Comparison of ENCODE assay signal across 8 cellular contexts in the genomic region with DNA sequence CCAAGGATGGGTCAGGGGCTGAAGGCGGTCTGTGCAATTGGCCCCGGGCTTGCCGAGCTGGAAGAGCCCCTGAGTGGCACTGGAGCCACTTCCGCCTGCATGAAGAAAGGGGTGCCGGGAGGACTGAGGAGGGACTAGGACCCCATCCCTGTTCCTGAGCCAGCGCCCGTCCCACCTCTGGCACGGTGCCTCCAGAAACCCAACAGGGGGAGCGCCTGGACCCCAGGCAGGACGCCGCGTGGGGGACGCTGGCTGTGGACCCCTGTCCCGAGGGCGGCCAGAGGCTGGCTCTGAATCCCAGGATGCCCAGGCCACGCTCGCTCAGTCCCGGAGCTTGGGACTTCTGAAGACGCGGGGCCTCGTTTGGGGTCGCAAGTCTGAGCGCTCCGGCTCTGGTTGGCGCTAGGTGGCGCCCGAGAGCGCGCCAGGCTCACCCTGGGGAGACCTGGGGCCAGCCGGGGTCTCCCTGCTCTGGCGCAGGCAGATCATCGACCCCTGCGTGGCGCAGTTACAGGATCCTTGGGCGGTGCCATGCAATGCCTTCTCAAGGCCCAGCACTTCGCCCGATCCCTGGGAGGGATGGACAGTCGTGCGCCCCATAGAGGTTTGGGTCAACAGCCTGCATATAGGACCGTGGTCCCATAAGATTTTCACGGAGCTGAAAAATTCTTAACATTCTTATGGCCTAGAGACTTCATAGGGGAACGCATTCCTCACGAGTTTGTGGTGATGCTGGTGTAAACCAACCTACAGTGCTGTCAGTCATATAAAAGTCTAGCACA. TPM values are rescaled to one million over a fixed set of nuclear protein-coding genes. Genes with fewer than 3 reads are reported as not detected.
DNase-seq lines count a peak whose midpoint lies in the region; ATAC-seq, FAIRE-seq and TF ChIP-seq lines count a peak whose summit lies in the region.

No MANE protein-coding gene starts in this region.

- H2AK9ac ChIP-seq in IMR-90 (replicated peaks; ENCODE audit: low read depth, low read length, poor library complexity): peak overlapping the region; percentile 97

- H3K4me1 Mint-ChIP-seq in Caco-2 (ENCODE audit: low read depth, unreplicated experiment): peaks cover 6% of the 10 kb centered on the region

- ATAC-seq in IMR-90 (ENCODE audit: low read depth) (peak; percentile 91), K562 (peak; percentile 96), HG03039 (IDR thresholded peaks at IDR 0.05; ENCODE audit: unreplicated experiment) (no peak), GM19035 (IDR thresholded peaks at IDR 0.05; ENCODE audit: unreplicated experiment) (no peak)

- dilution Hi-C loops in IMR-90 (cut with HindIII; ENCODE audit: low sequenced_read_pairs, unreplicated experiment): no loop called here

- TF ChIP-seq RAD21 in IMR-90 (IDR thresholded peaks at IDR 0.05; ENCODE audit: low read length) (peak; percentile 75), K562 (CRISPR knock-in tag; conservative IDR thresholded peaks at IDR 0.05 in 1 of 2, IDR thresholded peaks at IDR 0.05 in 1 of 2) (peak in 1 of 2 experiments; percentile 59; a peak in 2 of 4 replicates)

- H3K9me3 Mint-ChIP-seq in Caco-2 (ENCODE audit: unreplicated experiment): no peaks in the 10 kb centered on the region

- H4K91ac ChIP-seq in IMR-90 (ENCODE audit: insufficient read depth, low read depth, low read length): peak overlapping the region; percentile 97

- H2BK15ac ChIP-seq in IMR-90 (ENCODE audit: low read depth, low read length): peak overlapping the region; percentile 76; the same call in 2 of the 3 replicates

- H4K20me1 ChIP-seq in IMR-90 (ENCODE audit: insufficient read depth, low read length) (no peaks in the 10 kb centered on the region), K562 (replicated peaks; ENCODE audit: control insufficient read depth, insufficient read depth, low read length) (no peaks in the 10 kb centered on the region)

- intact Hi-C loops in Caco-2 (cut with micrococcal nuclease; ENCODE audit: unreplicated experiment): no loop called here
- intact Hi-C loops in IMR-90 (cut with micrococcal nuclease): loop anchor here (2.0 to 5.0 kb wide), 2 partner anchors 178 to 313 kb away; partner anchors contain the start of gene ADCY9
- intact Hi-C loops in K562 (cut with micrococcal nuclease): no loop called here

- DNase-seq in Caco-2 (peak; percentile 46 to 65), IMR-90 (peak; percentile 89), T1000 (lab: John Stamatoyannopoulos, UW) (peak; percentile 71), K562 (ENCODE audit: extremely low read depth in 1 of 4, low spot score in 3 of 4) (peak; percentile 57 to 86 (median 80))
- peak; percentile 66 for DNase-seq in stimulated activated CD4-positive, alpha-beta T cell treated with anti-CD3 and anti-CD28 coated beads, Interleukin-12 subunit alpha, Interleukin-12 subunit beta, amount 100 ng/mL, for 4 hours

- H3K9me1 ChIP-seq in IMR-90 (ENCODE audit: insufficient read depth, low read length) (peaks cover 9% of the 10 kb centered on the region), K562 (ENCODE audit: control insufficient read depth, insufficient read depth, low read length) (no peaks in the 10 kb centered on the region)

- no peak overlapping the region for H3K27ac Mint-ChIP-seq in Caco-2 (ENCODE audit: unreplicated experiment)

- no peaks in the 10 kb centered on the region for H3K36me3 Mint-ChIP-seq in Caco-2 (ENCODE audit: insufficient read depth, unreplicated experiment)

- peaks cover 0 to 6% of the 10 kb centered on the region in 2 experiments; a peak in 1 of 4 replicates for H3K79me1 ChIP-seq in IMR-90 (ENCODE audit: low read depth in 1 of 2, low read length in 2 of 2)

- CTCF ChIA-PET in Caco-2 (lab: Charles Lee): interaction anchor here (0.7 kb wide), 1 partner anchor 314 kb away, joined by 3 read pairs; no protein-coding TSS in a partner anchor
- CTCF ChIA-PET in IMR-90 (lab: Yijun Ruan, JAX): interaction anchor here (0.5 to 2.2 kb wide), 18 partner anchors 9 to 221 kb away, joined by 3 to 7 read pairs (median 4); no protein-coding TSS in a partner anchor
- CTCF ChIA-PET in K562 (lab: Yijun Ruan, JAX; ENCODE audit: low intra/inter-chr PET ratio): interaction anchor here (0.6 kb wide), 1 partner anchor 44 kb away, joined by 4 read pairs; no protein-coding TSS in a partner anchor

- peak overlapping the region; percentile 98 for H3K4ac ChIP-seq in IMR-90 (ENCODE audit: low read depth, low read length)

- H3K23ac ChIP-seq in IMR-90 (ENCODE audit: low read depth, low read length): peak overlapping the region; percentile 74

- no peak overlapping the region for H3K4me3 ChIP-seq in Caco-2 (ENCODE audit: low read depth, low read length)
- no peak overlapping the region; the same call in none of the 2 replicates for H3K4me3 ChIP-seq in IMR-90 (ENCODE audit: insufficient read depth, low read depth, low read length)
- no peak overlapping the region for H3K4me3 ChIP-seq in K562
- peak overlapping the region; percentile 63; the same call in 1 of the 2 replicates for H3K4me3 ChIP-seq in iPS-20b (ENCODE audit: low read length)

- peak overlapping the region; percentile 56 for H3K56ac ChIP-seq in IMR-90 (ENCODE audit: extremely low read depth, insufficient read depth, low read length)

- peak overlapping the region; percentile 80 for H3K18ac ChIP-seq in IMR-90 (ENCODE audit: low read depth, low read length)

- no peak for TF ChIP-seq EP300 in K562 (IDR thresholded peaks at IDR 0.05; ENCODE audit: low read length)

- WGBS in IMR-90 (ENCODE audit: extremely low coverage in 2 of 2, insufficient read length in 1 of 2), 2 experiments: 10% methylated on average over 29 of the region's 43 CpGs; no CpG with 5 or more reads in 1 of the 2 experiments
- WGBS in K562 (ENCODE audit: insufficient coverage, low coverage, missing lambda C conversion rate): 17% methylated on average over 41 of the region's 43 CpGs

- H3K27me3 ChIP-seq in Caco-2 (replicated peaks; ENCODE audit: control insufficient read depth, insufficient read depth, low read length) (no peaks in the 10 kb centered on the region), IMR-90 (ENCODE audit: control insufficient read depth, insufficient read depth, low read length) (no peaks in the 10 kb centered on the region), K562 (ENCODE audit: control insufficient read depth in 2 of 2, insufficient read depth in 2 of 2, low read length in 2 of 2) (peaks cover 15 to 45% of the 10 kb centered on the region in 2 experiments; a peak in 4 of 5 replicates), iPS-20b (ENCODE audit: insufficient read depth, low read length) (peaks cover 4% of the 10 kb centered on the region; the same call in 1 of the 2 replicates)

- H3K9ac ChIP-seq in IMR-90 (ENCODE audit: low read depth, low read length) (peak overlapping the region; percentile 48), K562 (ENCODE audit: insufficient read depth in 1 of 2, low read depth in 2 of 2, low read length in 2 of 2) (no peak overlapping the region), iPS-20b (ENCODE audit: low read depth, low read length) (no peak overlapping the region)

- no TSS peak for BruUV-seq in Caco-2 (replicated peaks; lab: Mats Ljungman, UMichigan)
- no TSS peak for BruUV-seq in IMR-90 (replicated peaks; lab: Mats Ljungman, UMichigan)
- no TSS peak for BruUV-seq in K562 (replicated peaks; lab: Mats Ljungman, UMichigan)

- H3K36me3 ChIP-seq in Caco-2 (ENCODE audit: control insufficient read depth, insufficient read depth, low read length) (no peaks in the 10 kb centered on the region), IMR-90 (ENCODE audit: control insufficient read depth, insufficient read depth, low read length) (peaks cover 2% of the 10 kb centered on the region; the same call in 1 of the 2 replicates), K562 (ENCODE audit: control insufficient read depth, insufficient read depth, low read length) (no peaks in the 10 kb centered on the region), iPS-20b (ENCODE audit: insufficient read depth, low read depth, low read length) (no peaks in the 10 kb centered on the region)

- no peaks in the 10 kb centered on the region for H3K9me3 ChIP-seq in Caco-2
- H3K9me3 ChIP-seq in IMR-90 (ENCODE audit: control insufficient read depth, insufficient read depth, low read length): no peaks in the 10 kb centered on the region
- no peaks in the 10 kb centered on the region for H3K9me3 ChIP-seq in K562 (replicated peaks; ENCODE audit: control insufficient read depth, insufficient read depth, low read depth, low read length)
- no peaks in the 10 kb centered on the region for H3K9me3 ChIP-seq in iPS-20b (ENCODE audit: insufficient read depth, low read depth, low read length)

- H2AFZ ChIP-seq in IMR-90 (replicated peaks; ENCODE audit: low read length, poor library complexity) (peak overlapping the region; percentile 98), K562 (ENCODE audit: low read depth, low read length) (peak overlapping the region; percentile 57)

- H3K27ac ChIP-seq in IMR-90 (ENCODE audit: insufficient read depth, low read length) (peak overlapping the region; percentile 73), K562 (ENCODE audit: extremely low read depth, low read depth, low read length) (no peak overlapping the region), iPS-20b (ENCODE audit: low read length) (no peak overlapping the region)

- peak overlapping the region; percentile 82 for H4K5ac ChIP-seq in IMR-90 (ENCODE audit: low read depth, low read length)

- H4K8ac ChIP-seq in IMR-90 (ENCODE audit: low read depth in 2 of 2, low read length in 2 of 2): peak overlapping the region; percentile 73 to 97

- TF ChIP-seq CTCF in Caco-2 (IDR thresholded peaks at IDR 0.05; ENCODE audit: insufficient read depth in 1 of 2, low read depth in 1 of 2, low read length in 1 of 2, severe bottlenecking in 1 of 2, unreplicated experiment in 1 of 2): peak; percentile 69 to 76
- peak; percentile 81 for TF ChIP-seq CTCF in IMR-90 (conservative IDR thresholded peaks at IDR 0.05; ENCODE audit: low read depth, low read length)
- TF ChIP-seq CTCF in K562 (IDR thresholded peaks at IDR 0.05 in 2 of 3, conservative IDR thresholded peaks at IDR 0.05 in 1 of 3; ENCODE audit: insufficient read depth in 2 of 3, low read depth in 1 of 3, low read length in 3 of 3): peak; percentile 70 to 86 (median 86)

- in situ Hi-C loops in IMR-90 (cut with MboI; ENCODE audit: low sequenced_read_pairs) (no loop called here), K562 (cut with MboI) (no loop called here)

- peak overlapping the region; percentile 97 for H2BK20ac ChIP-seq in IMR-90 (ENCODE audit: low read depth, low read length)

- TF ChIP-seq POLR2A in IMR-90 (IDR thresholded peaks at IDR 0.05; ENCODE audit: low read depth, low read length): no peak
- TF ChIP-seq POLR2A in K562 (conservative IDR thresholded peaks at IDR 0.05): no peak

- H3K4me2 ChIP-seq in IMR-90 (ENCODE audit: low read depth, low read length) (peak overlapping the region; percentile 68), K562 (ENCODE audit: insufficient read depth, low read length) (no peak overlapping the region)

- H3K4me1 ChIP-seq in Caco-2 (peaks cover 5% of the 10 kb centered on the region; the same call in 1 of the 2 replicates), IMR-90 (ENCODE audit: control insufficient read depth, insufficient read depth, low read length) (peaks cover 15% of the 10 kb centered on the region), K562 (replicated peaks in 1 of 2; ENCODE audit: control insufficient read depth in 2 of 2, insufficient read depth in 2 of 2, low read length in 2 of 2) (peaks cover 0 to 8% of the 10 kb centered on the region in 2 experiments; a peak in 2 of 5 replicates), iPS-20b (ENCODE audit: insufficient read depth, low read length) (peaks cover 4% of the 10 kb centered on the region; the same call in 1 of the 2 replicates)

- peak overlapping the region; percentile 79; the same call in 1 of the 2 replicates for H2AK5ac ChIP-seq in IMR-90 (ENCODE audit: low read depth, low read length)

- no peaks in the 10 kb centered on the region for H3K27me3 Mint-ChIP-seq in Caco-2 (ENCODE audit: insufficient read depth, unreplicated experiment)

- peak overlapping the region; percentile 78 for H3K14ac ChIP-seq in IMR-90 (replicated peaks; ENCODE audit: low read depth, low read length)

- POLR2A ChIA-PET in Caco-2 (lab: Charles Lee) (no interaction called here), IMR-90 (lab: Charles Lee; ENCODE audit: unreplicated experiment) (no interaction called here), K562 (lab: Yijun Ruan, JAX) (interaction anchor here (0.6 kb wide), 1 partner anchor 241 kb away, joined by 3 read pairs; no protein-coding TSS in a partner anchor)

- no peaks in the 10 kb centered on the region for H3K79me2 ChIP-seq in K562 (ENCODE audit: control insufficient read depth, insufficient read depth, low read length)

- H2BK120ac ChIP-seq in IMR-90 (ENCODE audit: low read depth, low read length): peak overlapping the region; percentile 100

- peak overlapping the region; percentile 96 for H2BK5ac ChIP-seq in IMR-90 (ENCODE audit: low read depth, low read length, poor library complexity, severe bottlenecking)

- FAIRE-seq in K562 (lab: Jason Lieb, UNC): no peak

- H3K4me3 Mint-ChIP-seq in Caco-2 (ENCODE audit: unreplicated experiment): no peak overlapping the region

RNA-seq across cellular contexts. Expression of gene CREBBP, which starts 58.5 kb away (rescaled TPM):
- total RNA-seq in Caco-2 (2022) (65.3 and 67.1 TPM in 2 replicates), IMR-90 (2012; rRNA removed) (7.3 and 8.3 TPM in 2 replicates), K562 (2014; rRNA removed) (9.4 and 9.7 TPM in 2 replicates), K562 (2014; rRNA removed; fragmentation: Illumina TruSeq; extraction: Trizol) (5.6 and 8.9 TPM in 2 replicates), K562 (2015; rRNA removed; fragmentation: Illumina TruSeq; extraction: Trizol) (5.4 and 6.3 TPM in 2 replicates), K562 (2021) (22.3 and 24.8 TPM in 2 replicates)
- polyA plus RNA-seq in IMR-90 (2012; rRNA removed) (12.5 and 14.4 TPM in 2 replicates), K562 (2011; rRNA removed) (2.6 and 4.1 TPM in 2 replicates), K562 (2014; fragmentation: Illumina TruSeq; extraction: Trizol) (13.2 and 13.8 TPM in 2 replicates), K562 (2014; fragmentation: Nextera tagmentation; extraction: Ambion mirVana) (1 to 10 TPM in 1 of 2 experiments, under 1 TPM in 1; 0.70 to 2.5 TPM), K562 (2014; rRNA removed) (6.8 and 7.4 TPM in 2 replicates)
- polyA plus RNA-seq in IMR-90 (2012; cell fraction: cytosol; rRNA removed): 3.9 and 6.7 TPM in 2 replicates
- polyA plus RNA-seq in IMR-90 (2012; cell fraction: nucleus; rRNA removed; ENCODE audit: low replicate concordance): 20.8 and 24.3 TPM in 2 replicates
- 118 and 129 TPM in 2 replicates for total RNA-seq in K562 (2011; cell fraction: chromatin; rRNA removed; ENCODE audit: low replicate concordance)
- 52.7 and 61.3 TPM in 2 replicates for total RNA-seq in K562 (2011; cell fraction: nucleolus; rRNA removed)
- 58.0 and 84.6 TPM in 2 replicates for total RNA-seq in K562 (2011; cell fraction: nucleoplasm; rRNA removed)
- 2.6 and 2.8 TPM in 2 replicates for polyA plus RNA-seq in K562 (2011; cell fraction: cytosol; rRNA removed)
- polyA plus RNA-seq in K562 (2011; cell fraction: nucleus; rRNA removed): 12.7 and 15.9 TPM in 2 replicates
- polyA plus RNA-seq in K562 (2012): 8.9 and 10.8 TPM in 2 replicates
- 9.9 and 15.2 TPM in 2 replicates for polyA minus RNA-seq in K562 (2011; rRNA and poly(A)+ RNA removed)
- polyA minus RNA-seq in K562 (2011; cell fraction: cytosol; rRNA and poly(A)+ RNA removed): 20.4 and 22.6 TPM in 2 replicates
- 16.2 and 23.5 TPM in 2 replicates for polyA minus RNA-seq in K562 (2011; cell fraction: nucleus; rRNA and poly(A)+ RNA removed)

Comparison
In these comparisons a context has a peak if more than half of its experiments do, and no peak if none do; other contexts are left out.
1. ATAC-seq: peak in IMR-90 (single experiment) and K562 (single experiment); none in HG03039 (single experiment) and GM19035 (single experiment).
2. Peak in every context shown above with its lines, with median percentiles within 50 percentile points of each other: DNase-seq and CTCF ChIP-seq.